In genomic region chr3:106256249-106256957, GRCh38 we compare ENCODE assay signal across 11 cellular contexts.
A peak's percentile ranks its signal among the peaks of the same experiment; 100 is the strongest.
DNase-seq lines count a peak whose midpoint lies in the region; ATAC-seq lines count a peak whose summit lies in the region.
"Had no signal": no experiment of that assay in that cellular context is flagged by ENCODE, and none has a peak within 500 bp of the region (broad histone marks: within the 10 kb centered on the region; RNA-seq: fewer than 3 reads in every experiment).

No MANE protein-coding gene starts in this region.

- DNase-seq in iPS-NIHi7 (ENCODE audit: extremely low spot score) (peak; percentile 19), hepatic stellate cell (ENCODE audit: low spot score) (no peak), T-helper 17 cell (no peak), GM19238 (ENCODE audit: insufficient read length, low spot score) (no peak)
- DNase-seq in naive thymus-derived CD8-positive, alpha-beta T cell = no peak
- DNase-seq: activated CD4-positive, alpha-beta memory T cell treated with anti-CD3 and anti-CD28 coated beads, Interleukin-2, amount 10 ng/mL, durations not matched to agents 7 days and 5 days; anterior cingulate cortex; stimulated activated naive CD4-positive, alpha-beta T cell treated with Interleukin-2 at 50 U/mL for 16 hours had no signal

- H3K4me3 Mint-ChIP-seq in naive thymus-derived CD8-positive, alpha-beta T cell = peak overlapping the region in 1 of 10 donors; percentile 24
- H3K4me3 Mint-ChIP-seq in T-helper 17 cell = no peak overlapping the region
- H3K4me3 Mint-ChIP-seq: activated CD4-positive, alpha-beta memory T cell treated with anti-CD3 and anti-CD28 coated beads, Interleukin-2, amount 10 ng/mL, durations not matched to agents 7 days and 5 days had no signal

- H3K27me3 Mint-ChIP-seq in naive thymus-derived CD8-positive, alpha-beta T cell = no peaks in the 10 kb centered on the region
- no peaks in the 10 kb centered on the region for H3K27me3 Mint-ChIP-seq in T-helper 17 cell
- H3K27me3 Mint-ChIP-seq: activated CD4-positive, alpha-beta memory T cell treated with anti-CD3 and anti-CD28 coated beads, Interleukin-2, amount 10 ng/mL, durations not matched to agents 7 days and 5 days had no signal

- peaks cover 0 to 13% (median 0%) of the 10 kb centered on the region in 4 donors for H3K4me1 Mint-ChIP-seq in naive thymus-derived CD8-positive, alpha-beta T cell
- no peaks in the 10 kb centered on the region for H3K4me1 Mint-ChIP-seq in T-helper 17 cell

- peaks cover 3% of the 10 kb centered on the region for H3K9me3 ChIP-seq in T-helper 17 cell (ENCODE audit: control insufficient read depth, low read length, poor library complexity, severe bottlenecking)

- H3K27ac Mint-ChIP-seq in naive thymus-derived CD8-positive, alpha-beta T cell = peak overlapping the region in 2 of 10 donors; percentile 24 to 64
- H3K27ac Mint-ChIP-seq in T-helper 17 cell = no peak overlapping the region
- H3K27ac Mint-ChIP-seq: activated CD4-positive, alpha-beta memory T cell treated with anti-CD3 and anti-CD28 coated beads, Interleukin-2, amount 10 ng/mL, durations not matched to agents 7 days and 5 days had no signal

- POLR2A ChIA-PET in naive thymus-derived CD8-positive, alpha-beta T cell (lab: Charles Lee) = no interaction called here

- peaks cover 0 to 9% (median 1%) of the 10 kb centered on the region in 9 donors for H3K9me3 Mint-ChIP-seq in naive thymus-derived CD8-positive, alpha-beta T cell

- ATAC-seq in GM18858 (IDR thresholded peaks at IDR 0.05; ENCODE audit: unreplicated experiment) (peak; percentile 15), GM21528 (IDR thresholded peaks at IDR 0.05; ENCODE audit: low FRiP score, unreplicated experiment) (peak; percentile 36), HG03095 (IDR thresholded peaks at IDR 0.05; ENCODE audit: unreplicated experiment) (peak; percentile 33), T-helper 17 cell (no peak)
- ATAC-seq in naive thymus-derived CD8-positive, alpha-beta T cell = no peak

- no peaks in the 10 kb centered on the region for H3K36me3 Mint-ChIP-seq in naive thymus-derived CD8-positive, alpha-beta T cell
- no peaks in the 10 kb centered on the region for H3K36me3 Mint-ChIP-seq in T-helper 17 cell (ENCODE audit: low read depth)

Comparison
In these comparisons a context has a peak if more than half of its experiments do, and no peak if none do; other contexts are left out.
1. ATAC-seq: peak in GM18858 (single experiment), GM21528 (single experiment) and HG03095 (single experiment); none in naive thymus-derived CD8-positive, alpha-beta T cell (0 of 2) and T-helper 17 cell (single experiment).